In genomic region chr1:234699795-234700665, GRCh38 we compare ENCODE assay signal across 1 cellular context.
TF ChIP-seq lines count a peak whose summit lies in the region.

No MANE protein-coding gene starts in this region.

TF ChIP-seq in HEK293, 187 proteins besides CTCF, POLR2A, EP300 and RAD21 (continued from another document and continues in another):
- no peak for TF ChIP-seq ZNF596 (tag by site-specific recombination; IDR thresholded peaks at IDR 0.05)
- TF ChIP-seq RBAK (tag by site-specific recombination; IDR thresholded peaks at IDR 0.05) = peak; percentile 87
- TF ChIP-seq MYNN (tag by site-specific recombination; IDR thresholded peaks at IDR 0.05; ENCODE audit: borderline replicate concordance) = no peak
- peak; percentile 77 for TF ChIP-seq ZNF529 (tag by site-specific recombination; IDR thresholded peaks at IDR 0.05; ENCODE audit: insufficient replicate concordance)
- TF ChIP-seq EGR2 (tag by site-specific recombination; IDR thresholded peaks at IDR 0.05; ENCODE audit: low read depth) = peak; percentile 96
- no peak for TF ChIP-seq ZNF48 (tag by site-specific recombination; IDR thresholded peaks at IDR 0.05)
- peak; percentile 88 for TF ChIP-seq ZSCAN30 (tag by site-specific recombination; IDR thresholded peaks at IDR 0.05)
- no peak for TF ChIP-seq ZNF280C (tag by site-specific recombination; IDR thresholded peaks at IDR 0.05)
- no peak for TF ChIP-seq GLI4 (tag by site-specific recombination; IDR thresholded peaks at IDR 0.05)
- peak; percentile 92 for TF ChIP-seq GLI2 (tag by site-specific recombination; IDR thresholded peaks at IDR 0.05; ENCODE audit: borderline replicate concordance, low read depth)
- TF ChIP-seq ZNF677 (tag by site-specific recombination; IDR thresholded peaks at IDR 0.05) = no peak
- TF ChIP-seq ZNF366 (tag by site-specific recombination; conservative IDR thresholded peaks at IDR 0.05) = peak; percentile 100
- TF ChIP-seq ZNF140 (tag by site-specific recombination; IDR thresholded peaks at IDR 0.05) = no peak
- peak; percentile 95 for TF ChIP-seq PATZ1 (tag by site-specific recombination; IDR thresholded peaks at IDR 0.05)
- no peak for TF ChIP-seq ZNF433 (tag by site-specific recombination; IDR thresholded peaks at IDR 0.05; ENCODE audit: low read depth)
- TF ChIP-seq ZNF777 (tag by site-specific recombination; IDR thresholded peaks at IDR 0.05; ENCODE audit: borderline replicate concordance) = no peak
- TF ChIP-seq ZNF274 (IDR thresholded peaks at IDR 0.05; ENCODE audit: low read length) = no peak
- no peak for TF ChIP-seq ZNF274 (tag by site-specific recombination; IDR thresholded peaks at IDR 0.05; ENCODE audit: borderline replicate concordance)
- TF ChIP-seq ZFP69B (tag by site-specific recombination; IDR thresholded peaks at IDR 0.05) = peak; percentile 89
- TF ChIP-seq ZIC2 (tag by site-specific recombination; IDR thresholded peaks at IDR 0.05) = peak; percentile 78
- no peak for TF ChIP-seq ZNF426 (tag by site-specific recombination; IDR thresholded peaks at IDR 0.05)
- peak; percentile 79; the same call in 1 of the 2 replicates for TF ChIP-seq TRIM28 (IDR thresholded peaks at IDR 0.05; ENCODE audit: borderline replicate concordance, low read length)
- no peak for TF ChIP-seq ZNF555 (tag by site-specific recombination; conservative IDR thresholded peaks at IDR 0.05)
- peak; percentile 99 for TF ChIP-seq ZNF660 (tag by site-specific recombination; IDR thresholded peaks at IDR 0.05)
- TF ChIP-seq ZNF114 (tag by site-specific recombination; IDR thresholded peaks at IDR 0.05) = no peak
- TF ChIP-seq ZSCAN16 (tag by site-specific recombination; IDR thresholded peaks at IDR 0.05) = no peak; the same call in 1 of the 2 replicates
- peak; percentile 93 for TF ChIP-seq ZBTB10 (tag by site-specific recombination; IDR thresholded peaks at IDR 0.05)
- peak; percentile 100 for TF ChIP-seq SP7 (tag by site-specific recombination; IDR thresholded peaks at IDR 0.05)
- peak; percentile 81 for TF ChIP-seq IKZF3 (tag by site-specific recombination; IDR thresholded peaks at IDR 0.05)
- no peak for TF ChIP-seq ZNF423 (tag by site-specific recombination; IDR thresholded peaks at IDR 0.05)
- TF ChIP-seq KLF7 (tag by site-specific recombination; IDR thresholded peaks at IDR 0.05; ENCODE audit: borderline replicate concordance) = no peak
- TF ChIP-seq ZNF2 (tag by site-specific recombination; IDR thresholded peaks at IDR 0.05) = peak; percentile 95
- TF ChIP-seq ZNF10 (tag by site-specific recombination; IDR thresholded peaks at IDR 0.05) = peak; percentile 87
- TF ChIP-seq ZNF843 (tag by site-specific recombination; IDR thresholded peaks at IDR 0.05) = peak; percentile 98
- TF ChIP-seq ZNF155 (tag by site-specific recombination; IDR thresholded peaks at IDR 0.05) = peak; percentile 84; the same call in 1 of the 2 replicates
- peak; percentile 97 for TF ChIP-seq ZNF398 (tag by site-specific recombination; IDR thresholded peaks at IDR 0.05)
- TF ChIP-seq BCL11B (tag by site-specific recombination; IDR thresholded peaks at IDR 0.05; ENCODE audit: low read depth) = peak; percentile 65; the same call in 1 of the 2 replicates
- no peak for TF ChIP-seq TCF7L2 (IDR thresholded peaks at IDR 0.05; ENCODE audit: borderline replicate concordance, low read depth, low read length)
- peak; percentile 80; the same call in 1 of the 2 replicates for TF ChIP-seq OVOL3 (tag by site-specific recombination; IDR thresholded peaks at IDR 0.05)
- TF ChIP-seq ZNF791 (tag by site-specific recombination; IDR thresholded peaks at IDR 0.05) = peak; percentile 81; the same call in 1 of the 2 replicates
- peak; percentile 68 for TF ChIP-seq ZBTB8A (tag by site-specific recombination; IDR thresholded peaks at IDR 0.05)
- peak; percentile 100 for TF ChIP-seq ZNF24 (tag by site-specific recombination; IDR thresholded peaks at IDR 0.05)
- peak; percentile 60 for TF ChIP-seq ZNF664 (tag by site-specific recombination; IDR thresholded peaks at IDR 0.05)
- peak; percentile 88 for TF ChIP-seq ZNF449 (tag by site-specific recombination; IDR thresholded peaks at IDR 0.05)
- TF ChIP-seq ZNF148 (tag by site-specific recombination; IDR thresholded peaks at IDR 0.05; ENCODE audit: borderline replicate concordance) = no peak; the same call in 1 of the 2 replicates
- no peak for TF ChIP-seq ZBTB6 (tag by site-specific recombination; IDR thresholded peaks at IDR 0.05)
- peak; percentile 89 for TF ChIP-seq ZNF792 (tag by site-specific recombination; IDR thresholded peaks at IDR 0.05)
- peak; percentile 97 for TF ChIP-seq ZFHX2 (tag by site-specific recombination; conservative IDR thresholded peaks at IDR 0.05)
- TF ChIP-seq ZNF280D (tag by site-specific recombination; IDR thresholded peaks at IDR 0.05) = peak; percentile 96
- peak; percentile 97 for TF ChIP-seq ZNF324 (tag by site-specific recombination; IDR thresholded peaks at IDR 0.05)
- peak; percentile 98 for TF ChIP-seq ZBTB1 (tag by site-specific recombination; IDR thresholded peaks at IDR 0.05)
- TF ChIP-seq ZNF837 (tag by site-specific recombination; IDR thresholded peaks at IDR 0.05) = no peak
- no peak for TF ChIP-seq ZNF350 (tag by site-specific recombination; IDR thresholded peaks at IDR 0.05)
- TF ChIP-seq ZNF112 (tag by site-specific recombination; IDR thresholded peaks at IDR 0.05) = no peak
- TF ChIP-seq KLF8 (tag by site-specific recombination; IDR thresholded peaks at IDR 0.05) = peak; percentile 98
